Comparison of ENCODE assay signal across 8 cellular contexts in the genomic region with DNA sequence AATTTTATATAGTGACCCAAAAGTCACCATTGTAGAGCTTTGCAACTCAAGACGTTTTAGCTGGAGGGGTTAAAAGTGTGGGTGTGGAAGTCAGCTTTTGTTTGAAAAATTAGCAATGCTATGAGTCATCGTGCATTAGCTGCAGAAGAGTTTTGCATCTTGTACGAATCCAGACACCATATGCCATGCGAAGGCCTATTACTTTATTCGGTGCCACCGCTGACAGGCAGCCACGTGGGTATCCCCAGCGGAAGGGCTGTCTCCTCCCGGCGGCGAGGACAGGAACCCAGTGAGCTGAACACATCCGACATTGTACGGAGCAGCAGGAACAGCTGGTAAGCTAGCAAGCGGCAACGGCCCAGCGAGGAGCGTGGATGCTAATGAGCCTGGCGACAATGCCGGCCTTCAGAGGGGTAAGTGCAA.
A peak's percentile ranks its signal among the peaks of the same experiment; 100 is the strongest.
DNase-seq lines count a peak whose midpoint lies in the region; ATAC-seq and TF ChIP-seq lines count a peak whose summit lies in the region.

No MANE protein-coding gene starts in this region.

- H3K79me2 ChIP-seq in OCI-LY7 (ENCODE audit: insufficient read depth, low read depth, low read length): no peaks in the 10 kb centered on the region

- CTCF ChIA-PET in OCI-LY7 (lab: Charles Lee; ENCODE audit: unreplicated experiment): no interaction called here

- peaks cover 20% of the 10 kb centered on the region for H3K27me3 Mint-ChIP-seq in nephron progenitor cell (ENCODE audit: low read depth, poor library complexity)

- POLR2A ChIA-PET in OCI-LY7 (lab: Charles Lee): interaction anchor here (1.1 kb wide), 1 partner anchor 9 kb away, joined by 4 read pairs; no protein-coding TSS in a partner anchor

- no peak overlapping the region for H2AFZ ChIP-seq in OCI-LY7 (ENCODE audit: low read length)

- no peak overlapping the region for H3K27ac Mint-ChIP-seq in nephron progenitor cell

- TF ChIP-seq POLR2A in GM18505 (IDR thresholded peaks at IDR 0.05; ENCODE audit: borderline replicate concordance, extremely low read depth, insufficient read depth, insufficient read length) (peak; percentile 45), esophagus squamous epithelium (IDR thresholded peaks at IDR 0.05) (no peak), suprapubic skin (IDR thresholded peaks at IDR 0.05) (no peak)

- H3K9me3 Mint-ChIP-seq in nephron progenitor cell: no peaks in the 10 kb centered on the region

- H3K27ac ChIP-seq in esophagus squamous epithelium: no peak overlapping the region
- no peak overlapping the region for H3K27ac ChIP-seq in suprapubic skin
- H3K27ac ChIP-seq in OCI-LY7 (ENCODE audit: low read depth, low read length, poor library complexity, severe bottlenecking): no peak overlapping the region

- TF ChIP-seq EP300 in suprapubic skin (IDR thresholded peaks at IDR 0.05): no peak

- H3K4me3 ChIP-seq in esophagus squamous epithelium: peak overlapping the region in 2 of 4 donors; percentile 10 to 51
- H3K4me3 ChIP-seq in suprapubic skin: peak overlapping the region; percentile 17
- no peak overlapping the region for H3K4me3 ChIP-seq in OCI-LY7 (ENCODE audit: low read depth, low read length, poor library complexity, severe bottlenecking)

- no peaks in the 10 kb centered on the region for H3K27me3 ChIP-seq in esophagus squamous epithelium
- H3K27me3 ChIP-seq in suprapubic skin: no peaks in the 10 kb centered on the region

- intact Hi-C loops in esophagus squamous epithelium (cut with DNase I): no loop called here
- intact Hi-C loops in OCI-LY7 (cut with micrococcal nuclease; ENCODE audit: unreplicated experiment): no loop called here

- H3K4me1 ChIP-seq in esophagus squamous epithelium: peaks cover 0 to 24% (median 12%) of the 10 kb centered on the region in 3 donors
- H3K4me1 ChIP-seq in suprapubic skin: peaks cover 22% of the 10 kb centered on the region
- peaks cover 4% of the 10 kb centered on the region for H3K4me1 ChIP-seq in OCI-LY7 (ENCODE audit: insufficient read depth, low read length, poor library complexity, severe bottlenecking)

- peak; percentile 89 for DNase-seq in NCI-H2227 (lab: John Stamatoyannopoulos, UW; ENCODE audit: unreplicated experiment)
- DNase-seq in activated T-cell treated with anti-CD3 and anti-CD28 coated beads for 1 hour (ENCODE audit: low read depth): peak; percentile 16
- DNase-seq in esophagus squamous epithelium (lab: John Stamatoyannopoulos, UW): peak; percentile 25
- DNase-seq in nephron progenitor cell: peak; percentile 64
- peak in 1 of 2 donors; percentile 71 for DNase-seq in suprapubic skin (ENCODE audit: low spot score in 2 of 2)
- DNase-seq in OCI-LY7 (ENCODE audit: low spot score): no peak

- BruUV-seq in OCI-LY7 (replicated peaks; lab: Mats Ljungman, UMichigan): no TSS peak

- WGBS in esophagus squamous epithelium, 2 donors: 0 to 4% methylated on average over 7 to 10 of the region's 19 CpGs
- 5% methylated on average over 19 of the region's 19 CpGs for WGBS in suprapubic skin

- H3K9me3 ChIP-seq in esophagus squamous epithelium: no peaks in the 10 kb centered on the region
- no peaks in the 10 kb centered on the region for H3K9me3 ChIP-seq in suprapubic skin
- H3K9me3 ChIP-seq in OCI-LY7 (ENCODE audit: low read length): no peaks in the 10 kb centered on the region

- H4K20me1 ChIP-seq in OCI-LY7 (ENCODE audit: insufficient read depth, low read length): no peaks in the 10 kb centered on the region

- no peak overlapping the region for H3K4me2 ChIP-seq in OCI-LY7 (ENCODE audit: low read length)

- peaks cover 0 to 23% (median 0%) of the 10 kb centered on the region in 3 donors for H3K36me3 ChIP-seq in esophagus squamous epithelium
- peaks cover 4% of the 10 kb centered on the region for H3K36me3 ChIP-seq in suprapubic skin
- H3K36me3 ChIP-seq in OCI-LY7 (ENCODE audit: insufficient read depth, low read length): no peaks in the 10 kb centered on the region

- peak overlapping the region; percentile 60 for H3K4me3 Mint-ChIP-seq in nephron progenitor cell

- ATAC-seq in GM18505 (IDR thresholded peaks at IDR 0.05; ENCODE audit: unreplicated experiment) (peak; percentile 86), HG02642 (IDR thresholded peaks at IDR 0.05; ENCODE audit: poor library complexity, unreplicated experiment) (peak; percentile 95)

- no peaks in the 10 kb centered on the region for H3K9me2 ChIP-seq in OCI-LY7 (ENCODE audit: insufficient read depth, low read length)

- peaks cover 4% of the 10 kb centered on the region for H3K36me3 Mint-ChIP-seq in nephron progenitor cell (ENCODE audit: low read depth)

- TF ChIP-seq CTCF in esophagus squamous epithelium (IDR thresholded peaks at IDR 0.05) (peak in 1 of 6 experiments; percentile 19), nephron progenitor cell (IDR thresholded peaks at IDR 0.05) (no peak), suprapubic skin (IDR thresholded peaks at IDR 0.05) (peak in 1 of 2 donors; percentile 8), OCI-LY7 (conservative IDR thresholded peaks at IDR 0.05; ENCODE audit: low read length) (no peak)

- H3K4me1 Mint-ChIP-seq in nephron progenitor cell: peaks cover 9% of the 10 kb centered on the region
